In the genomic region with DNA sequence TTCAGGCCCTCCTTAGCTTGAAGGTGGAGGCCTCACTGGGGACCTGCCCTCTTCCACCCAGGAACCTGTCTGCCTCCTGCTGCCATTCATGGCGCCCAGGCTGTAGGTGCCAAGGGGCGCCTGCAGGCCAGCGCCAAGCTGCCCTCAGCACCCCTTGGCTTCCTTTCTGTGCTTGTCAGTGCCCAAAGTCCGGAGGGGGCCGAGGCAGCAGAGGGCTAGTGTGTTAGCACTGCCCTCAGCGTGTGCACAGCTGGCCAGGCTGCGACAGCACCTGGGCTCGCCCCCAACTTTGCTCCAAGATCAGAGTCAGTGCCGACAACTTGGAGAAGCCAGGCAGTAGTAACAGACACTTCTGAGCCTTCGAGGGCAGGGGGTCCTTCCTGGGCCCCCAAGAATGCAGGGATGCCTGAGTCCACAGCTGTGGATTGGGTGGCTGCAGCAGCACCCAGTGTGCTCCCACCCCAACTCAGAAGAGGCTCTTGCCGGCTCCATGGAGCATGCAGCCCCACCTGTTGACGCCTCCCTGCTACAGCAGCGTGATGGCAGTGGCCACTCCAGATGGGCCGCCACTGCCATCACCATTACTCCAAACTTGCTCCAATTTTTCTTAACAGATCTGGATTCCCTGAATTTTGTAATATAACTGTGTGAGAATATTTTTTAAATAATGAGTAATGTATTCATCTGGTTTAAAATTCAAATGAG, we compare ENCODE assay signal across 1 cellular context.
TF ChIP-seq lines count a peak whose summit lies in the region.

No MANE protein-coding gene starts in this region.

TF ChIP-seq in H1, 55 proteins besides CTCF, POLR2A, EP300 and RAD21:
- no peak for TF ChIP-seq EZH2 (IDR thresholded peaks at IDR 0.05; ENCODE audit: low read depth, low read length, severe bottlenecking)
- no peak for TF ChIP-seq TAF1 (IDR thresholded peaks at IDR 0.05; ENCODE audit: low read depth, low read length)
- TF ChIP-seq EGR1 (IDR thresholded peaks at IDR 0.05; ENCODE audit: borderline replicate concordance, low read depth, low read length): no peak
- no peak for TF ChIP-seq KDM5A (IDR thresholded peaks at IDR 0.05; ENCODE audit: low read length)
- TF ChIP-seq, protein P1, sequence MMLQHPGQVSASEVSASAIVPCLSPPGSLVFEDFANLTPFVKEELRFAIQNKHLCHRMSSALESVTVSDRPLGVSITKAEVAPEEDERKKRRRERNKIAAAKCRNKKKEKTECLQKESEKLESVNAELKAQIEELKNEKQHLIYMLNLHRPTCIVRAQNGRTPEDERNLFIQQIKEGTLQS (IDR thresholded peaks at IDR 0.05; ENCODE audit: insufficient read depth, low read depth, low read length): no peak
- TF ChIP-seq, protein P2, sequence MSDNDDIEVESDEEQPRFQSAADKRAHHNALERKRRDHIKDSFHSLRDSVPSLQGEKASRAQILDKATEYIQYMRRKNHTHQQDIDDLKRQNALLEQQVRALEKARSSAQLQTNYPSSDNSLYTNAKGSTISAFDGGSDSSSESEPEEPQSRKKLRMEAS (IDR thresholded peaks at IDR 0.05): peak; percentile 39; the same call in 1 of the 2 replicates
- no peak for TF ChIP-seq TEAD4 (IDR thresholded peaks at IDR 0.05; ENCODE audit: low read depth, low read length)
